In the genomic region with DNA sequence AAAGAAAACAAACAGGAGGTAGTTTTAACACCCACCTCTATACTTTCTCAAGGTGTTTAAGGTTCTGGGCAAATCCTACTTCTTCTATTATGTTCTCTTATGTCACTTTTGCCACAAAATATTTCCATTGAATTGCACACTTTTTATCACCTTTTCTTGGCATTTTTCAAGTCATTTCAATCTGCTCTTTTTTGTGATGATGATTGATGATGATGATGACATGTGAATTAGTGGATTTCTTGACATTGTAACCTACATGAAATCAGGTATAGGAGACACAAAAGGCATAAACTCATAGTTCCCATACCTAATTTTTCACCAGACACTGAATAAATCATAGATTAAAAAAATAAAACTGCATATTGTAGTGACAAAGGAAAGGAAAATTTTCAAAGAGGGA, we compare ENCODE assay signal across 16 cellular contexts. TPM values are rescaled to one million over a fixed set of nuclear protein-coding genes. Genes with fewer than 3 reads are reported as not detected.
DNase-seq lines count a peak whose midpoint lies in the region; ATAC-seq lines count a peak whose summit lies in the region.
"Had no signal": no experiment of that assay in that cellular context is flagged by ENCODE, and none has a peak within 500 bp of the region (broad histone marks: within the 10 kb centered on the region; RNA-seq: fewer than 3 reads in every experiment).

No MANE protein-coding gene starts in this region.

- H3K4me1 Mint-ChIP-seq in activated naive CD4-positive, alpha-beta T cell treated with anti-CD3 and anti-CD28 coated beads for 36 hours (ENCODE audit: low read depth), result peaks cover 38% of the 10 kb centered on the region
- peaks cover 38 to 60% (median 45%) of the 10 kb centered on the region in 3 donors for H3K4me1 Mint-ChIP-seq in T-cell
- peaks cover 35% of the 10 kb centered on the region for H3K4me1 Mint-ChIP-seq in dendritic cell treated with granulocyte-macrophage colony-stimulating factor and Interleukin-4, amounts not matched to agents 40 ng/mL and 50 ng/mL, for 4 days (ENCODE audit: low read depth)
- peaks cover 19 to 36% of the 10 kb centered on the region in 2 donors for H3K4me1 Mint-ChIP-seq in stimulated activated naive B cell treated with anti-CD40 and anti-IgM and Interleukin-4, amounts not matched to agents 10 μg/mL and 1 μg/mL and 100 μg/mL, for 72 hours
- H3K4me1 Mint-ChIP-seq: mesothelial cell of epicardium had no signal

- ATAC-seq in T-cell (replicated peaks in 1 of 4) (no peak), GM18861 (IDR thresholded peaks at IDR 0.05; ENCODE audit: unreplicated experiment) (no peak)
- no peak for ATAC-seq in stimulated activated naive B cell treated with anti-CD40 and anti-IgM and Interleukin-4, amounts not matched to agents 10 μg/mL and 1 μg/mL and 100 μg/mL, for 72 hours (replicated peaks)
- ATAC-seq: sciatic nerve had no signal

- no peaks in the 10 kb centered on the region for H3K9me3 Mint-ChIP-seq in activated naive CD4-positive, alpha-beta T cell treated with anti-CD3 and anti-CD28 coated beads for 36 hours
- H3K9me3 Mint-ChIP-seq in T-cell, result no peaks in the 10 kb centered on the region
- no peaks in the 10 kb centered on the region for H3K9me3 Mint-ChIP-seq in dendritic cell treated with granulocyte-macrophage colony-stimulating factor and Interleukin-4, amounts not matched to agents 40 ng/mL and 50 ng/mL, for 4 days
- H3K9me3 Mint-ChIP-seq in stimulated activated naive B cell treated with anti-CD40 and anti-IgM and Interleukin-4, amounts not matched to agents 10 μg/mL and 1 μg/mL and 100 μg/mL, for 72 hours, result peaks cover 4 to 8% of the 10 kb centered on the region in 2 donors

- intact Hi-C loops in activated naive CD4-positive, alpha-beta T cell treated with anti-CD3 and anti-CD28 coated beads for 36 hours (cut with micrococcal nuclease), result no loop called here
- intact Hi-C loops in dendritic cell treated with granulocyte-macrophage colony-stimulating factor and Interleukin-4, amounts not matched to agents 40 ng/mL and 50 ng/mL, for 4 days (cut with micrococcal nuclease), result loop anchor here (5.0 kb wide), 1 partner anchor 101 kb away; the partner anchor contains the start of gene ATP6V1G3

- peak overlapping the region; percentile 92 for H3K4me3 Mint-ChIP-seq in activated naive CD4-positive, alpha-beta T cell treated with anti-CD3 and anti-CD28 coated beads for 36 hours
- H3K4me3 Mint-ChIP-seq in T-cell, result peak overlapping the region; percentile 79 to 93 (median 81)
- peak overlapping the region; percentile 81 for H3K4me3 Mint-ChIP-seq in dendritic cell treated with granulocyte-macrophage colony-stimulating factor and Interleukin-4, amounts not matched to agents 40 ng/mL and 50 ng/mL, for 4 days
- H3K4me3 Mint-ChIP-seq in stimulated activated naive B cell treated with anti-CD40 and anti-IgM and Interleukin-4, amounts not matched to agents 10 μg/mL and 1 μg/mL and 100 μg/mL, for 72 hours, result peak overlapping the region; percentile 80 to 82
- H3K4me3 Mint-ChIP-seq: mesothelial cell of epicardium had no signal

- no peaks in the 10 kb centered on the region for H3K27me3 Mint-ChIP-seq in activated naive CD4-positive, alpha-beta T cell treated with anti-CD3 and anti-CD28 coated beads for 36 hours (ENCODE audit: low read depth)
- no peaks in the 10 kb centered on the region for H3K27me3 Mint-ChIP-seq in T-cell
- H3K27me3 Mint-ChIP-seq in dendritic cell treated with granulocyte-macrophage colony-stimulating factor and Interleukin-4, amounts not matched to agents 40 ng/mL and 50 ng/mL, for 4 days, result no peaks in the 10 kb centered on the region
- H3K27me3 Mint-ChIP-seq in stimulated activated naive B cell treated with anti-CD40 and anti-IgM and Interleukin-4, amounts not matched to agents 10 μg/mL and 1 μg/mL and 100 μg/mL, for 72 hours, result no peaks in the 10 kb centered on the region

- H3K36me3 Mint-ChIP-seq in activated naive CD4-positive, alpha-beta T cell treated with anti-CD3 and anti-CD28 coated beads for 36 hours (ENCODE audit: low read depth), result peaks cover 72% of the 10 kb centered on the region
- peaks cover 54% of the 10 kb centered on the region for H3K36me3 Mint-ChIP-seq in T-cell
- peaks cover 48% of the 10 kb centered on the region for H3K36me3 Mint-ChIP-seq in dendritic cell treated with granulocyte-macrophage colony-stimulating factor and Interleukin-4, amounts not matched to agents 40 ng/mL and 50 ng/mL, for 4 days (ENCODE audit: low read depth)
- peaks cover 30 to 40% of the 10 kb centered on the region in 2 donors for H3K36me3 Mint-ChIP-seq in stimulated activated naive B cell treated with anti-CD40 and anti-IgM and Interleukin-4, amounts not matched to agents 10 μg/mL and 1 μg/mL and 100 μg/mL, for 72 hours
- H3K36me3 Mint-ChIP-seq: mesothelial cell of epicardium had no signal

- POLR2A ChIA-PET in T-cell (lab: Charles Lee), result interaction anchor here in 1 of 2 donors (0.8 to 1.2 kb wide), 4 partner anchors 14 to 53 kb away, joined by 3 to 7 read pairs (median 4); no protein-coding TSS in a partner anchor

- CTCF ChIA-PET in activated naive CD4-positive, alpha-beta T cell treated with anti-CD3 and anti-CD28 coated beads for 36 hours (lab: Charles Lee), result interaction anchor here (0.6 to 1.2 kb wide), 3 partner anchors 8 to 22 kb away, joined by 3 to 5 read pairs (median 3); no protein-coding TSS in a partner anchor
- CTCF ChIA-PET in T-cell (lab: Charles Lee), result interaction anchor here in 1 of 2 donors (0.7 kb wide), 1 partner anchor 120 kb away, joined by 4 read pairs; no protein-coding TSS in a partner anchor

- no peak for DNase-seq in activated naive CD4-positive, alpha-beta T cell treated with anti-CD3 and anti-CD28 coated beads for 36 hours
- no peak for DNase-seq in activated naive CD4-positive, alpha-beta T cell (lab: John Stamatoyannopoulos, UW)
- DNase-seq in T-cell (no peak), hepatic stellate cell (ENCODE audit: low spot score) (no peak), HPDE6-E6E7 (ENCODE audit: extremely low spot score) (no peak)
- no peak for DNase-seq in stimulated activated naive B cell treated with anti-CD40 and anti-IgM and Interleukin-4, amounts not matched to agents 10 μg/mL and 1 μg/mL and 100 μg/mL, for 72 hours
- DNase-seq: activated CD8-positive, alpha-beta memory T cell treated with anti-CD3 and anti-CD28 coated beads, Interleukin-2, amount 50 U/mL, for 48 hours; Caco-2; hippocampal formation; MG63; NCI-H1694 treated with DMSO at 0.1 percent for 48 hours; stimulated activated CD4-positive, alpha-beta T cell treated with anti-CD3 and anti-CD28 coated beads, Interleukin-1b, Interleukin-23, amount 100 ng/mL, for 48 hours had no signal

- peak overlapping the region; percentile 100 for H3K27ac Mint-ChIP-seq in activated naive CD4-positive, alpha-beta T cell treated with anti-CD3 and anti-CD28 coated beads for 36 hours
- H3K27ac Mint-ChIP-seq in T-cell, result peak overlapping the region; percentile 88 to 99
- peak overlapping the region; percentile 60 for H3K27ac Mint-ChIP-seq in dendritic cell treated with granulocyte-macrophage colony-stimulating factor and Interleukin-4, amounts not matched to agents 40 ng/mL and 50 ng/mL, for 4 days
- peak overlapping the region; percentile 92 for H3K27ac Mint-ChIP-seq in stimulated activated naive B cell treated with anti-CD40 and anti-IgM and Interleukin-4, amounts not matched to agents 10 μg/mL and 1 μg/mL and 100 μg/mL, for 72 hours
- H3K27ac Mint-ChIP-seq: mesothelial cell of epicardium had no signal

RNA-seq across cellular contexts. Expression of gene PTPRC, which starts 4.2 kb away (rescaled TPM):
- 100 to 1,000 TPM; 689 to 714 TPM for total RNA-seq in activated naive CD4-positive, alpha-beta T cell treated with anti-CD3 and anti-CD28 coated beads for 36 hours
- total RNA-seq in T-cell, result 100 to 1,000 TPM; 674 to 984 (median 781) TPM
- total RNA-seq: mesothelial cell of epicardium had no signal
